ENCODE assay signal across 9 cellular contexts in genomic region chr6:132819405-132820145, GRCh38. TPM values are rescaled to one million over a fixed set of nuclear protein-coding genes. Genes with fewer than 3 reads are reported as not detected.
DNase-seq lines count a peak whose midpoint lies in the region; ATAC-seq, FAIRE-seq and TF ChIP-seq lines count a peak whose summit lies in the region.
"Had no signal": no experiment of that assay in that cellular context is flagged by ENCODE, and none has a peak within 500 bp of the region (broad histone marks: within the 10 kb centered on the region; RNA-seq: fewer than 3 reads in every experiment).

No MANE protein-coding gene starts in this region.

- H3K9me3 ChIP-seq in astrocyte (ENCODE audit: insufficient read depth, low read depth, low read length) (no peaks in the 10 kb centered on the region), gastrocnemius medialis (no peaks in the 10 kb centered on the region)
- H3K9me3 ChIP-seq: BLaER1 treated with 17β-estradiol and CSF1 and Interleukin-3, amounts not matched to agents 10 nM and 100 nM had no signal

- no peaks in the 10 kb centered on the region for H3K9me3 Mint-ChIP-seq in activated CD4-positive, alpha-beta T cell treated with anti-CD3 and anti-CD28 coated beads, Interleukin-2, amount 10 ng/mL, durations not matched to agents 24 days and 14 days
- no peaks in the 10 kb centered on the region for H3K9me3 Mint-ChIP-seq in astrocyte (ENCODE audit: unreplicated experiment)

- H3K36me3 ChIP-seq in astrocyte (ENCODE audit: insufficient read depth, low read length) = peaks cover 46% of the 10 kb centered on the region
- peaks cover 0 to 50% of the 10 kb centered on the region in 2 donors for H3K36me3 ChIP-seq in gastrocnemius medialis

- H3K79me2 ChIP-seq in astrocyte (ENCODE audit: insufficient read depth, low read length) = peaks cover 37% of the 10 kb centered on the region

- peaks cover 14% of the 10 kb centered on the region for H3K4me1 ChIP-seq in astrocyte (ENCODE audit: insufficient read depth, low read length)
- peaks cover 36 to 41% of the 10 kb centered on the region in 2 donors for H3K4me1 ChIP-seq in gastrocnemius medialis

- TF ChIP-seq CTCF in NB4 (IDR thresholded peaks at IDR 0.05; ENCODE audit: low read depth, low read length) (no peak), astrocyte (IDR thresholded peaks at IDR 0.05; ENCODE audit: insufficient read depth, low read depth, low read length) (no peak), gastrocnemius medialis (IDR thresholded peaks at IDR 0.05 in 4 of 5, conservative IDR thresholded peaks at IDR 0.05 in 1 of 5) (no peak)

- H2AFZ ChIP-seq in astrocyte (ENCODE audit: low read depth, low read length) = no peak overlapping the region

- no peak for ATAC-seq in gastrocnemius medialis

- no peak for TF ChIP-seq POLR2A in NB4 (IDR thresholded peaks at IDR 0.05; ENCODE audit: extremely low read depth, insufficient read length)
- no peak for TF ChIP-seq POLR2A in gastrocnemius medialis (IDR thresholded peaks at IDR 0.05)

- intact Hi-C loops in activated CD4-positive, alpha-beta T cell treated with anti-CD3 and anti-CD28 coated beads, Interleukin-2, amount 10 ng/mL, durations not matched to agents 24 days and 14 days (cut with micrococcal nuclease) = loop anchor here (5.0 to 10.0 kb wide), 5 partner anchors 145 to 1135 kb away; partner anchors contain the start of gene TBPL1
- intact Hi-C loops in gastrocnemius medialis (cut with DNase I; ENCODE audit: low total_unique reads) = loop anchor here (10.0 kb wide), 2 partner anchors 615 to 1355 kb away; no protein-coding TSS in a partner anchor

- H3K27me3 ChIP-seq in astrocyte (ENCODE audit: insufficient read depth, low read length) = no peaks in the 10 kb centered on the region
- no peaks in the 10 kb centered on the region for H3K27me3 ChIP-seq in gastrocnemius medialis
- H3K27me3 ChIP-seq: BLaER1 treated with 17β-estradiol and CSF1 and Interleukin-3, amounts not matched to agents 10 nM and 100 nM had no signal

- H3K27ac Mint-ChIP-seq in activated CD4-positive, alpha-beta T cell treated with anti-CD3 and anti-CD28 coated beads, Interleukin-2, amount 10 ng/mL, durations not matched to agents 24 days and 14 days = peak overlapping the region; percentile 68
- peak overlapping the region; percentile 38 for H3K27ac Mint-ChIP-seq in astrocyte (ENCODE audit: unreplicated experiment)

- peak overlapping the region; percentile 27 for H3K4me3 Mint-ChIP-seq in activated CD4-positive, alpha-beta T cell treated with anti-CD3 and anti-CD28 coated beads, Interleukin-2, amount 10 ng/mL, durations not matched to agents 24 days and 14 days
- peak overlapping the region; percentile 8 for H3K4me3 Mint-ChIP-seq in astrocyte (ENCODE audit: unreplicated experiment)

- FAIRE-seq in astrocyte (lab: Jason Lieb, UNC) = no peak

- H3K4me2 ChIP-seq in astrocyte (ENCODE audit: low read length) = no peak overlapping the region

- H3K4me3 ChIP-seq in NB4 (ENCODE audit: low read depth, low read length) = no peak overlapping the region
- H3K4me3 ChIP-seq in astrocyte (ENCODE audit: insufficient read depth, low read depth, low read length) = no peak overlapping the region
- H3K4me3 ChIP-seq in gastrocnemius medialis = no peak overlapping the region
- H3K4me3 ChIP-seq: BLaER1 treated with 17β-estradiol and CSF1 and Interleukin-3, amounts not matched to agents 10 nM and 100 nM had no signal

- no peak for DNase-seq in activated CD4-positive, alpha-beta T cell treated with anti-CD3 and anti-CD28 coated beads, Interleukin-2, amount 10 ng/mL, durations not matched to agents 24 days and 14 days
- DNase-seq in activated CD4-positive, alpha-beta T cell treated with anti-CD3 and anti-CD28 coated beads for 4 hours = no peak
- DNase-seq in NB4 (ENCODE audit: low read depth) = peak; percentile 50
- no peak for DNase-seq in astrocyte (ENCODE audit: low read depth)
- DNase-seq in gastrocnemius medialis = no peak
- no peak for DNase-seq in superior temporal gyrus (ENCODE audit: extremely low spot score)
- DNase-seq in D341Med (ENCODE audit: low spot score) = no peak
- no peak for DNase-seq in NCI-H1930 (lab: John Stamatoyannopoulos, UW)

- peaks cover 56% of the 10 kb centered on the region for H3K36me3 Mint-ChIP-seq in activated CD4-positive, alpha-beta T cell treated with anti-CD3 and anti-CD28 coated beads, Interleukin-2, amount 10 ng/mL, durations not matched to agents 24 days and 14 days (ENCODE audit: low read depth)
- peaks cover 32% of the 10 kb centered on the region for H3K36me3 Mint-ChIP-seq in astrocyte (ENCODE audit: low read depth, unreplicated experiment)

- H3K27ac ChIP-seq in astrocyte (ENCODE audit: low read depth, low read length) (no peak overlapping the region), gastrocnemius medialis (peak overlapping the region; percentile 17 to 96 (median 57))

- peaks cover 64% of the 10 kb centered on the region for H4K20me1 ChIP-seq in astrocyte (ENCODE audit: insufficient read depth, low read length)

- no peaks in the 10 kb centered on the region for H3K27me3 Mint-ChIP-seq in activated CD4-positive, alpha-beta T cell treated with anti-CD3 and anti-CD28 coated beads, Interleukin-2, amount 10 ng/mL, durations not matched to agents 24 days and 14 days
- no peaks in the 10 kb centered on the region for H3K27me3 Mint-ChIP-seq in astrocyte (ENCODE audit: low read depth, unreplicated experiment)

- H3K9ac ChIP-seq in astrocyte (ENCODE audit: low read length) = no peak overlapping the region

- in situ Hi-C loops in gastrocnemius medialis (cut with MboI; ENCODE audit: low sequenced_read_pairs in 4 of 4) = loop anchor here in 3 of 4 donors (10.0 to 25.0 kb wide), 3 partner anchors 307 to 1243 kb away; partner anchors contain the start of genes SLC2A12 (in 1 of the 3) and STX7 (in 1 of the 3)

- H3K4me1 Mint-ChIP-seq in activated CD4-positive, alpha-beta T cell treated with anti-CD3 and anti-CD28 coated beads, Interleukin-2, amount 10 ng/mL, durations not matched to agents 24 days and 14 days = peaks cover 43% of the 10 kb centered on the region
- H3K4me1 Mint-ChIP-seq in astrocyte (ENCODE audit: low read depth, unreplicated experiment) = peaks cover 48% of the 10 kb centered on the region

RNA-seq across cellular contexts. Expression of gene RPS12, which starts 5.2 kb away (rescaled TPM):
- 1,119 and 1,135 TPM in 2 replicates for total RNA-seq in activated CD4-positive, alpha-beta T cell treated with anti-CD3 and anti-CD28 coated beads, Interleukin-2, amount 10 ng/mL, durations not matched to agents 24 days and 14 days
- total RNA-seq in astrocyte (959 and 1,022 TPM in 2 replicates), gastrocnemius medialis (1,000 to 10,000 TPM; 1,231 to 1,333 (median 1,277) TPM)

RNA-seq across cellular contexts. Expression of gene SLC18B1, which starts 21.1 kb away (rescaled TPM):
- total RNA-seq in activated CD4-positive, alpha-beta T cell treated with anti-CD3 and anti-CD28 coated beads, Interleukin-2, amount 10 ng/mL, durations not matched to agents 24 days and 14 days = 3.3 and 3.8 TPM in 2 replicates
- total RNA-seq in astrocyte = 8.2 and 10.6 TPM in 2 replicates
- 1 to 10 TPM in 3 of 4 donors, under 1 TPM in 1; 0.58 to 7.4 (median 1.5) TPM for total RNA-seq in gastrocnemius medialis
